20 cellular contexts compared by ENCODE assay signal in genomic region chr3:146077181-146077580, GRCh38.
"Had no signal": no experiment of that assay in that cellular context is flagged by ENCODE, and none has a peak within 500 bp of the region (broad histone marks: within the 10 kb centered on the region; RNA-seq: fewer than 3 reads in every experiment).

No MANE protein-coding gene starts in this region.

- H3K4me1 ChIP-seq: breast epithelium, right lobe of liver, spleen, testis, upper lobe of right lung had no signal

- H2AFZ ChIP-seq: hepatocyte had no signal

- H3K4me3 ChIP-seq: breast epithelium, dorsolateral prefrontal cortex, hepatocyte, ovary, right lobe of liver, spleen, stomach, testis, upper lobe of right lung had no signal

- H3K9me3 ChIP-seq: breast epithelium, ovary, right lobe of liver, spleen, stomach, testis, upper lobe of right lung had no signal

- H3K4me2 ChIP-seq: hepatocyte had no signal

- H3K27ac ChIP-seq: breast epithelium, dorsolateral prefrontal cortex, hepatocyte, ovary, right lobe of liver, spleen, stomach, testis, upper lobe of right lung had no signal

- ATAC-seq: activated CD8-positive, alpha-beta T cell treated with anti-CD3 and anti-CD28 coated beads for 36 hours; activated naive CD4-positive, alpha-beta T cell treated with anti-CD3 and anti-CD28 coated beads, Interleukin-2, amount 50 U/mL, for 72 hours; esophagus mucosa; right lobe of liver; upper lobe of right lung; WTC11 had no signal

- DNase-seq: activated CD4-positive, alpha-beta T cell treated with anti-CD3 and anti-CD28 coated beads for 48 hours; activated CD8-positive, alpha-beta memory T cell treated with anti-CD3 and anti-CD28 coated beads, Interleukin-2, amount 50 U/mL, for 4 hours; activated CD8-positive, alpha-beta T cell treated with anti-CD3 and anti-CD28 coated beads for 36 hours; activated effector memory CD4-positive, alpha-beta T cell treated with anti-CD3 and anti-CD28 coated beads, Interleukin-2, amount 50 U/mL, for 16 hours; activated T-cell treated with anti-CD3 and anti-CD28 coated beads, Interleukin-2, amount 50 U/mL, for 48 hours; amygdala; dorsolateral prefrontal cortex; mesendoderm; ovary; right lobe of liver; spleen; stimulated activated CD4-positive, alpha-beta T cell treated with anti-CD3 and anti-CD28 coated beads, Interleukin-1b, Interleukin-23, amount 100 ng/mL, for 48 hours; stomach; testis; upper lobe of right lung had no signal

- H3K27me3 ChIP-seq: breast epithelium, dorsolateral prefrontal cortex, hepatocyte, ovary, right lobe of liver, spleen, stomach, testis, upper lobe of right lung had no signal

- H3K36me3 ChIP-seq: breast epithelium, ovary, right lobe of liver, spleen, upper lobe of right lung had no signal
